Comparison of ENCODE assay signal across 33 cellular contexts in genomic region chr18:22507055-22507454, GRCh38.
"Had no signal": no experiment of that assay in that cellular context is flagged by ENCODE, and none has a peak within 500 bp of the region (broad histone marks: within the 10 kb centered on the region; RNA-seq: fewer than 3 reads in every experiment).

No MANE protein-coding gene starts in this region.

- H3K9ac ChIP-seq: parathyroid adenoma had no signal

- H3K36me3 Mint-ChIP-seq: naive thymus-derived CD8-positive, alpha-beta T cell; natural killer cell treated with Interleukin-12 subunit alpha and Interleukin-12 subunit beta and Interleukin-15 and Interleukin-18, amount 100 ng/mL, for 72 hours; stimulated activated memory B cell treated with anti-CD40 and anti-IgM and Interleukin-4, amounts not matched to agents 10 μg/mL and 1 μg/mL and 100 μg/mL, for 72 hours; type B pancreatic cell had no signal

- H3K9me3 Mint-ChIP-seq: nephron progenitor cell, type B pancreatic cell had no signal

- H3K4me1 Mint-ChIP-seq: naive thymus-derived CD8-positive, alpha-beta T cell; nephron progenitor cell; neural crest cell; stimulated activated memory B cell treated with anti-CD40 and anti-IgM and Interleukin-4, amounts not matched to agents 10 μg/mL and 1 μg/mL and 100 μg/mL, for 72 hours; stimulated activated naive CD8-positive, alpha-beta T cell treated with anti-CD3 and anti-CD28 coated beads, Interleukin-15, amount 100 ng/mL, for 72 hours had no signal

- H3K27ac ChIP-seq: neutrophil, parathyroid adenoma, psoas muscle, right lobe of liver, sigmoid colon, spleen, suprapubic skin, testis, tibial artery, transverse colon, upper lobe of right lung, uterus had no signal

- H3K4me1 ChIP-seq: parathyroid adenoma, psoas muscle, right lobe of liver, spleen, suprapubic skin, testis, uterus had no signal

- DNase-seq: naive thymus-derived CD8-positive, alpha-beta T cell; nephron progenitor cell; nucleus accumbens; ovary; posterior cingulate gyrus; psoas muscle; right cardiac atrium; right lobe of liver; sigmoid colon; small intestine; spleen; stimulated activated CD4-positive, alpha-beta T cell treated with anti-CD3 and anti-CD28 coated beads, Interleukin-12 subunit alpha, Interleukin-12 subunit beta, amount 100 ng/mL, for 4 hours; stimulated activated CD4-positive, alpha-beta T cell treated with anti-CD3 and anti-CD28 coated beads, Interleukin-1b, Interleukin-23, amount 100 ng/mL, for 48 hours; stimulated activated CD4-positive, alpha-beta T cell treated with anti-CD3 and anti-CD28 coated beads, Interleukin-4, amount 100 ng/mL, for 1 hour; stimulated activated CD4-positive, alpha-beta T cell treated with anti-CD3 and anti-CD28 coated beads, Interleukin-4, amount 100 ng/mL, for 4 hours; stimulated activated CD8-positive, alpha-beta memory T cell treated with anti-CD3 and anti-CD28 coated beads, Interleukin-4, amount 100 ng/mL, for 48 hours; stimulated activated naive CD4-positive, alpha-beta T cell; stimulated activated naive CD8-positive, alpha-beta T cell treated with anti-CD3 and anti-CD28 coated beads, Interleukin-15, amount 100 ng/mL, for 72 hours; stimulated activated naive CD8-positive, alpha-beta T cell treated with anti-CD3 and anti-CD28 coated beads, Interleukin-15, Interleukin-2, amounts not matched to agents 100 U/mL and 50 U/mL, for 24 hours; substantia nigra; testis; tibial artery; transverse colon; upper lobe of right lung; uterus had no signal

- H2AFZ ChIP-seq: parathyroid adenoma had no signal

- H3K4me3 Mint-ChIP-seq: naive thymus-derived CD8-positive, alpha-beta T cell; natural killer cell treated with Interleukin-12 subunit alpha and Interleukin-12 subunit beta and Interleukin-15 and Interleukin-18, amount 100 ng/mL, for 72 hours; nephron progenitor cell; neural crest cell; stimulated activated memory B cell treated with anti-CD40 and anti-IgM and Interleukin-4, amounts not matched to agents 10 μg/mL and 1 μg/mL and 100 μg/mL, for 72 hours; stimulated activated naive CD8-positive, alpha-beta T cell treated with anti-CD3 and anti-CD28 coated beads, Interleukin-15, amount 100 ng/mL, for 72 hours; type B pancreatic cell had no signal

- H3K36me3 ChIP-seq: neutrophil, ovary, right lobe of liver, sigmoid colon, spleen, suprapubic skin, tibial artery, transverse colon, upper lobe of right lung, uterus had no signal

- H3K9me3 ChIP-seq: neutrophil, ovary, psoas muscle, right lobe of liver, sigmoid colon, spleen, suprapubic skin, testis, tibial artery, transverse colon, upper lobe of right lung, uterus had no signal

- H3K27me3 Mint-ChIP-seq: progenitor cell of endocrine pancreas; stimulated activated memory B cell treated with anti-CD40 and anti-IgM and Interleukin-4, amounts not matched to agents 10 μg/mL and 1 μg/mL and 100 μg/mL, for 72 hours; stimulated activated naive CD8-positive, alpha-beta T cell treated with anti-CD3 and anti-CD28 coated beads, Interleukin-15, amount 100 ng/mL, for 72 hours; type B pancreatic cell had no signal

- H3K4me3 ChIP-seq: ovary, psoas muscle, right lobe of liver, sigmoid colon, spleen, suprapubic skin, testis, tibial artery, transverse colon, upper lobe of right lung, uterus had no signal

- H3K79me2 ChIP-seq: parathyroid adenoma had no signal

- ATAC-seq: naive thymus-derived CD8-positive, alpha-beta T cell; natural killer cell treated with Interleukin-12 subunit alpha and Interleukin-12 subunit beta and Interleukin-15 and Interleukin-18, amount 100 ng/mL, for 72 hours; psoas muscle; right cardiac atrium; stimulated activated memory B cell treated with anti-CD40 and anti-IgM and Interleukin-4, amounts not matched to agents 10 μg/mL and 1 μg/mL and 100 μg/mL, for 72 hours; stimulated activated naive CD8-positive, alpha-beta T cell treated with anti-CD3 and anti-CD28 coated beads, Interleukin-15, amount 100 ng/mL, for 72 hours; stimulated activated naive CD8-positive, alpha-beta T cell treated with anti-CD3 and anti-CD28 coated beads, Interleukin-15, Interleukin-2, amounts not matched to agents 100 U/mL and 50 U/mL, for 24 hours; upper lobe of right lung had no signal

- H3K27me3 ChIP-seq: neutrophil, ovary, right lobe of liver, sigmoid colon, spleen, suprapubic skin, testis, tibial artery, transverse colon, upper lobe of right lung, uterus had no signal

- H3K27ac Mint-ChIP-seq: naive thymus-derived CD8-positive, alpha-beta T cell; natural killer cell treated with Interleukin-12 subunit alpha and Interleukin-12 subunit beta and Interleukin-15 and Interleukin-18, amount 100 ng/mL, for 72 hours; nephron progenitor cell; progenitor cell of endocrine pancreas; stimulated activated memory B cell treated with anti-CD40 and anti-IgM and Interleukin-4, amounts not matched to agents 10 μg/mL and 1 μg/mL and 100 μg/mL, for 72 hours; stimulated activated naive CD8-positive, alpha-beta T cell treated with anti-CD3 and anti-CD28 coated beads, Interleukin-15, amount 100 ng/mL, for 72 hours; type B pancreatic cell had no signal
